8 cellular contexts compared by ENCODE assay signal in the genomic region with DNA sequence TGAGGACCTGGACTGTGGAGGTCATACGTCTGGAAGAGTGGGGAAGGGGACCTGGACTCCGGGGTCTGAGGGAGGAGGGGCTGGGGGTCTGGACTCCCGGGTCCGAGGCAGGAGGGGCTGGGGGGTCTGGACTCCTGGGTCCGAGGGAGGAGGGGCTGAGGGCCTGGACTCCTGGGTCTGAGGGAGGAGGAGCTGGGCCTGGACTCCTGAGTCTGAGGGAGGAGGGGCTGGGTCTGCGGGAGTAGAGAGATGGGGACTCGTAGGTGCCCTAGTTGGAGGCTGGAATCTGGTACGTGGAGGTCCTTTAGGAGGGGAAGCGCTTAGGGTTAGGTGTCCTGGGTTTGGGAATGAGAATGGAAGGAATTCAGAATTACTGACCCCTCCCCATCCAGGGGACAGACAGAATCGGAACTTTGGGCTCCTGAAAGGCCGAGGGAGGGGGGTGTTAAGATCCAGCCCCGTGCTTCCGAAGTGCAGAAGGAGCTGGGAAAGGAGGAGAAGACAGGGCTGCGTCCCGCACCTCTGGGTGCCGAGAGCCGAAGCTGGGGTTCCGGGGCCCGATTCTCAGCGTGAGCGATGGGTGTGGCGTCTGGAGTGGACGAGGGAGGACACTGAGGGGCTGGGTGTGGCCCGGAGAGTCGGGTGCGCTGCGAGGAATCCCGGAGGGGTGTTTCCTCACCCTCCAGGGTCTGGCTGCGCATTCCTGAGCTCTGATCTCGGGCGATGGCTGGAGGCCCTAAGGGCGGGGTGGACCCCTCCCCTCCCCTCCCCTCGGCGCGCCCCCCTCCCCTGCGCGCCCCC. TPM values are rescaled to one million over a fixed set of nuclear protein-coding genes. Genes with fewer than 3 reads are reported as not detected.
DNase-seq lines count a peak whose midpoint lies in the region; ATAC-seq and TF ChIP-seq lines count a peak whose summit lies in the region.

No MANE protein-coding gene starts in this region.

- H3K9me3 ChIP-seq in OCI-LY7 (ENCODE audit: low read length): no peaks in the 10 kb centered on the region
- H3K9me3 ChIP-seq in hepatocyte (ENCODE audit: low read depth): no peaks in the 10 kb centered on the region

- peak; percentile 87 for DNase-seq in GM03348 (ENCODE audit: low spot score)
- no peak for DNase-seq in OCI-LY7 (ENCODE audit: low spot score)
- DNase-seq in hepatocyte (ENCODE audit: low spot score): peak; percentile 80
- DNase-seq in retina: peak; percentile 62
- DNase-seq in NCI-H524 (lab: John Stamatoyannopoulos, UW): no peak

- H3K4me3 ChIP-seq in OCI-LY7 (ENCODE audit: low read depth, low read length, poor library complexity, severe bottlenecking) (peak overlapping the region; percentile 66), hepatocyte (peak overlapping the region; percentile 80)

- H3K4me1 ChIP-seq in OCI-LY7 (ENCODE audit: insufficient read depth, low read length, poor library complexity, severe bottlenecking) (peaks cover 22% of the 10 kb centered on the region), hepatocyte (ENCODE audit: insufficient read depth) (peaks cover 31% of the 10 kb centered on the region)

- H3K4me2 ChIP-seq in OCI-LY7 (ENCODE audit: low read length) (peak overlapping the region; percentile 67), hepatocyte (peak overlapping the region; percentile 84)

- intact Hi-C loops in OCI-LY7 (cut with micrococcal nuclease; ENCODE audit: unreplicated experiment): no loop called here

- CTCF ChIA-PET in OCI-LY7 (lab: Charles Lee; ENCODE audit: unreplicated experiment): no interaction called here

- WGBS in hepatocyte (ENCODE audit: low lambda C conversion rate, missing lambda C conversion rate): 0% methylated on average over 14 of the region's 37 CpGs

- H3K36me3 ChIP-seq in OCI-LY7 (ENCODE audit: insufficient read depth, low read length): no peaks in the 10 kb centered on the region
- H3K36me3 ChIP-seq in hepatocyte (replicated peaks; ENCODE audit: insufficient read depth, low read depth): no peaks in the 10 kb centered on the region

- BruUV-seq in OCI-LY7 (replicated peaks; lab: Mats Ljungman, UMichigan): no TSS peak

- no peak for ATAC-seq in HG03342 (IDR thresholded peaks at IDR 0.05; ENCODE audit: unreplicated experiment)
- no peak for ATAC-seq in HG02642 (IDR thresholded peaks at IDR 0.05; ENCODE audit: poor library complexity, unreplicated experiment)

- no peak overlapping the region for H3K27ac ChIP-seq in OCI-LY7 (ENCODE audit: low read depth, low read length, poor library complexity, severe bottlenecking)
- peak overlapping the region; percentile 76 for H3K27ac ChIP-seq in angular gyrus (ENCODE audit: low read depth, low read length)
- peak overlapping the region; percentile 98 for H3K27ac ChIP-seq in hepatocyte

- POLR2A ChIA-PET in OCI-LY7 (lab: Charles Lee): no interaction called here

- H2AFZ ChIP-seq in OCI-LY7 (ENCODE audit: low read length) (peak overlapping the region; percentile 60; the same call in 1 of the 2 replicates), hepatocyte (peak overlapping the region; percentile 5)

- H3K79me2 ChIP-seq in OCI-LY7 (ENCODE audit: insufficient read depth, low read depth, low read length) (no peaks in the 10 kb centered on the region), hepatocyte (peaks cover 34% of the 10 kb centered on the region)

- H4K20me1 ChIP-seq in OCI-LY7 (ENCODE audit: insufficient read depth, low read length): no peaks in the 10 kb centered on the region
- H4K20me1 ChIP-seq in hepatocyte (ENCODE audit: insufficient read depth, poor library complexity, severe bottlenecking): peaks cover 11% of the 10 kb centered on the region

- TF ChIP-seq CTCF in OCI-LY7 (conservative IDR thresholded peaks at IDR 0.05; ENCODE audit: low read length) (no peak), hepatocyte (IDR thresholded peaks at IDR 0.05; ENCODE audit: poor library complexity) (no peak)

- H3K9me2 ChIP-seq in OCI-LY7 (ENCODE audit: insufficient read depth, low read length) (no peaks in the 10 kb centered on the region), hepatocyte (replicated peaks; ENCODE audit: insufficient read depth) (no peaks in the 10 kb centered on the region)

- H3K27me3 ChIP-seq in hepatocyte: no peaks in the 10 kb centered on the region

RNA-seq across cellular contexts. Expression of a gene that starts 0.6 kb away (rescaled TPM):
- total RNA-seq in OCI-LY7 (2014; rRNA removed; shearing (Covaris generic)): 0.98 and 3.2 TPM in 2 replicates
- total RNA-seq in OCI-LY7 (2022) (0.55 and 0.82 TPM in 2 replicates), hepatocyte (30.6 and 42.1 TPM in 2 replicates)
- polyA plus RNA-seq in hepatocyte: 211 and 213 TPM in 2 replicates

RNA-seq across cellular contexts. Expression of a gene that starts 13.7 kb away (rescaled TPM):
- total RNA-seq in OCI-LY7 (2014; rRNA removed; shearing (Covaris generic)): not detected in 2 replicates
- not detected in 2 replicates for total RNA-seq in OCI-LY7 (2022)
- not detected in 2 replicates for total RNA-seq in hepatocyte
- 0.18 and 0.68 TPM in 2 replicates for polyA plus RNA-seq in hepatocyte

RNA-seq across cellular contexts. Expression of a gene that starts 40.8 kb away (rescaled TPM):
- not detected in 2 replicates for total RNA-seq in OCI-LY7 (2014; rRNA removed; shearing (Covaris generic))
- total RNA-seq in OCI-LY7 (2022) (not detected in 2 replicates), hepatocyte (0.90 and 1.4 TPM in 2 replicates)
- 0.12 and 0.31 TPM in 2 replicates for polyA plus RNA-seq in hepatocyte

RNA-seq across cellular contexts. Expression of a gene that starts 44.2 kb away (rescaled TPM):
- not detected in 2 replicates for total RNA-seq in OCI-LY7 (2014; rRNA removed; shearing (Covaris generic))
- total RNA-seq in OCI-LY7 (2022) (not detected in 2 replicates), hepatocyte (not detected in 2 replicates)
- not detected in 2 replicates for polyA plus RNA-seq in hepatocyte

Comparison
In these comparisons a context has a peak if more than half of its experiments do, and no peak if none do; other contexts are left out.
1. DNase-seq: peak in GM03348 (single experiment), hepatocyte (single experiment) and retina (single experiment); none in OCI-LY7 (single experiment) and NCI-H524 (0 of 2).